ENCODE assay signal across 14 cellular contexts in the genomic region with DNA sequence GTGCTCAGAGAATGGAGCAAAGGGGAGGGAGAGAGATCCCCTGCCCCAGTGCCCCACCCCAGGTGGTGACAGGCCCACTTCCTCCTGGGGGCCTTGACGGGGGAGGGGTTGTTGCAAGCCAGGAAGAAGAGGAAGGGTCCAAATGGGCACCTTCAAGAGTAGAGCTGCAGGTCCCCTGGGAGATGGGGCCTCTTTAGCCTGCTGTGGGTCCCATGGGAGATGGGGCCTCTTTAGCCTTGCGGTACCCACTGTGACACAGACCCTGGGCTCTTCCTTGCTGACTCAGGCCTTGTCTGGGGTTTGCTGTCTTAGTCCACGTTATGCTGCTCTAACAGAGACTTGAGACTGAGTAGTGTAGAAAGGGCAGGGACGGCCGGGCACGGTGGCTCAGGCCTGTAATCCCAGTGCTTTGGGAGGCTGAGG. TPM values are rescaled to one million over a fixed set of nuclear protein-coding genes. Genes with fewer than 3 reads are reported as not detected.
A peak's percentile ranks its signal among the peaks of the same experiment; 100 is the strongest.
DNase-seq lines count a peak whose midpoint lies in the region; ATAC-seq and TF ChIP-seq lines count a peak whose summit lies in the region.
"Had no signal": no experiment of that assay in that cellular context is flagged by ENCODE, and none has a peak within 500 bp of the region (broad histone marks: within the 10 kb centered on the region; RNA-seq: fewer than 3 reads in every experiment).

No MANE protein-coding gene starts in this region.

- TF ChIP-seq CTCF in GM12865 (IDR thresholded peaks at IDR 0.05; ENCODE audit: insufficient read depth, low read depth, low read length, missing control alignments), result no peak
- no peak for TF ChIP-seq CTCF in IMR-90 (conservative IDR thresholded peaks at IDR 0.05; ENCODE audit: low read depth, low read length)
- no peak for TF ChIP-seq CTCF in brain microvascular endothelial cell (IDR thresholded peaks at IDR 0.05; ENCODE audit: low read depth, low read length, missing control alignments)

- BruUV-seq in IMR-90 (replicated peaks; lab: Mats Ljungman, UMichigan), result no TSS peak

- peaks cover 11 to 61% of the 10 kb centered on the region in 2 experiments; a peak in 3 of 4 replicates for H3K79me1 ChIP-seq in IMR-90 (ENCODE audit: low read depth in 1 of 2, low read length in 2 of 2)

- H3K4ac ChIP-seq in IMR-90 (ENCODE audit: low read depth, low read length), result peak overlapping the region; percentile 16; the same call in 1 of the 2 replicates

- H4K91ac ChIP-seq in IMR-90 (ENCODE audit: insufficient read depth, low read depth, low read length), result no peak overlapping the region

- H2AFZ ChIP-seq in IMR-90 (replicated peaks; ENCODE audit: low read length, poor library complexity), result no peak overlapping the region

- H4K5ac ChIP-seq in IMR-90 (ENCODE audit: low read depth, low read length), result no peak overlapping the region

- no peaks in the 10 kb centered on the region for H3K27me3 ChIP-seq in IMR-90 (ENCODE audit: control insufficient read depth, insufficient read depth, low read length)
- H3K27me3 ChIP-seq in brain microvascular endothelial cell (replicated peaks), result no peaks in the 10 kb centered on the region
- H3K27me3 ChIP-seq in skeletal muscle tissue (ENCODE audit: control insufficient read depth in 3 of 3, insufficient read depth in 3 of 3, low read length in 3 of 3), result peaks cover 0 to 6% (median 0%) of the 10 kb centered on the region in 3 donors
- H3K27me3 ChIP-seq: sigmoid colon, suprapubic skin had no signal

- H3K14ac ChIP-seq in IMR-90 (replicated peaks; ENCODE audit: low read depth, low read length), result no peak overlapping the region

- H3K9ac ChIP-seq in IMR-90 (ENCODE audit: low read depth, low read length), result no peak overlapping the region
- H3K9ac ChIP-seq in skeletal muscle tissue (ENCODE audit: low read depth in 1 of 3, low read length in 3 of 3), result peak overlapping the region in 1 of 3 donors; percentile 63

- no peak overlapping the region for H3K56ac ChIP-seq in IMR-90 (ENCODE audit: extremely low read depth, insufficient read depth, low read length)

- TF ChIP-seq RAD21 in IMR-90 (IDR thresholded peaks at IDR 0.05; ENCODE audit: low read length), result no peak

- H4K8ac ChIP-seq in IMR-90 (ENCODE audit: low read depth in 2 of 2, low read length in 2 of 2), result no peak overlapping the region

- H3K27ac ChIP-seq in IMR-90 (ENCODE audit: insufficient read depth, low read length), result no peak overlapping the region
- peak overlapping the region; percentile 50 for H3K27ac ChIP-seq in brain microvascular endothelial cell
- H3K27ac ChIP-seq in skeletal muscle tissue (ENCODE audit: low read depth, low read length), result peak overlapping the region; percentile 34
- H3K27ac ChIP-seq: WERI-Rb-1 had no signal

- dilution Hi-C loops in IMR-90 (cut with HindIII; ENCODE audit: low sequenced_read_pairs, unreplicated experiment), result no loop called here

- H3K18ac ChIP-seq in IMR-90 (ENCODE audit: low read depth, low read length), result no peak overlapping the region

- in situ Hi-C loops in IMR-90 (cut with MboI; ENCODE audit: low sequenced_read_pairs) (no loop called here), brain microvascular endothelial cell (cut with HindIII; ENCODE audit: low pct_ligation_motif_present, low sequenced_read_pairs) (no loop called here)

- POLR2A ChIA-PET in IMR-90 (lab: Charles Lee; ENCODE audit: unreplicated experiment), result no interaction called here

- H2BK20ac ChIP-seq in IMR-90 (ENCODE audit: low read depth, low read length), result no peak overlapping the region

- H2AK9ac ChIP-seq in IMR-90 (replicated peaks; ENCODE audit: low read depth, low read length, poor library complexity), result no peak overlapping the region

- no peak overlapping the region for H3K23ac ChIP-seq in IMR-90 (ENCODE audit: low read depth, low read length)

- no peak overlapping the region for H2BK15ac ChIP-seq in IMR-90 (ENCODE audit: low read depth, low read length)

- intact Hi-C loops in IMR-90 (cut with micrococcal nuclease), result no loop called here

- peak overlapping the region; percentile 8; the same call in 1 of the 2 replicates for H2AK5ac ChIP-seq in IMR-90 (ENCODE audit: low read depth, low read length)

- H3K4me3 ChIP-seq in GM12865 (ENCODE audit: low read depth, low read length) (no peak overlapping the region), IMR-90 (ENCODE audit: insufficient read depth, low read depth, low read length) (no peak overlapping the region), brain microvascular endothelial cell (ENCODE audit: low read depth, low read length) (no peak overlapping the region), skeletal muscle tissue (ENCODE audit: low read length in 3 of 3) (peak overlapping the region in 2 of 3 donors; percentile 83 to 86)
- H3K4me3 ChIP-seq: HAP-1, sigmoid colon, suprapubic skin had no signal

- no peak overlapping the region for H3K4me2 ChIP-seq in IMR-90 (ENCODE audit: low read depth, low read length)

- no CpG with 5 or more reads among the region's 6 CpGs for WGBS in IMR-90 (ENCODE audit: extremely low coverage in 2 of 2, insufficient read length in 1 of 2), 2 experiments

- no peak for TF ChIP-seq POLR2A in IMR-90 (IDR thresholded peaks at IDR 0.05; ENCODE audit: low read depth, low read length)

- ATAC-seq in IMR-90 (ENCODE audit: low read depth) (peak; percentile 7; the same call in 1 of the 2 replicates), HG03469 (IDR thresholded peaks at IDR 0.05; ENCODE audit: unreplicated experiment) (no peak), GM21390 (IDR thresholded peaks at IDR 0.05; ENCODE audit: unreplicated experiment) (no peak), GM21576 (IDR thresholded peaks at IDR 0.05; ENCODE audit: unreplicated experiment) (no peak)

- H3K9me3 ChIP-seq in IMR-90 (ENCODE audit: control insufficient read depth, insufficient read depth, low read length) (no peaks in the 10 kb centered on the region), skeletal muscle tissue (ENCODE audit: control insufficient read depth in 3 of 3, low read length in 3 of 3) (no peaks in the 10 kb centered on the region)
- H3K9me3 ChIP-seq: HAP-1, sigmoid colon, suprapubic skin had no signal

- H3K9me1 ChIP-seq in IMR-90 (ENCODE audit: insufficient read depth, low read length), result peaks cover 14% of the 10 kb centered on the region

- DNase-seq in GM12865 (ENCODE audit: low read depth) (peak; percentile 77), IMR-90 (peak; percentile 15), brain microvascular endothelial cell (peak; percentile 72)
- DNase-seq: foreskin fibroblast, NCI-H146, sigmoid colon, WERI-Rb-1 had no signal

- H2BK120ac ChIP-seq in IMR-90 (ENCODE audit: low read depth, low read length), result no peak overlapping the region

- CTCF ChIA-PET in IMR-90 (lab: Yijun Ruan, JAX), result no interaction called here

- H4K20me1 ChIP-seq in IMR-90 (ENCODE audit: insufficient read depth, low read length), result peaks cover 33% of the 10 kb centered on the region

- H3K36me3 ChIP-seq in IMR-90 (ENCODE audit: control insufficient read depth, insufficient read depth, low read length) (peaks cover 62% of the 10 kb centered on the region), brain microvascular endothelial cell (replicated peaks) (peaks cover 62% of the 10 kb centered on the region), skeletal muscle tissue (ENCODE audit: control insufficient read depth in 3 of 3, insufficient read depth in 3 of 3, low read length in 3 of 3) (peaks cover 36 to 49% (median 46%) of the 10 kb centered on the region in 3 donors)

- H2BK5ac ChIP-seq in IMR-90 (ENCODE audit: low read depth, low read length, poor library complexity, severe bottlenecking), result no peak overlapping the region

- peaks cover 12% of the 10 kb centered on the region for H3K4me1 ChIP-seq in IMR-90 (ENCODE audit: control insufficient read depth, insufficient read depth, low read length)
- H3K4me1 ChIP-seq in skeletal muscle tissue (ENCODE audit: control insufficient read depth in 3 of 3, insufficient read depth in 3 of 3, low read length in 3 of 3), result peaks cover 14 to 32% (median 27%) of the 10 kb centered on the region in 3 donors
- H3K4me1 ChIP-seq: HAP-1 had no signal

TF ChIP-seq in IMR-90, 13 proteins besides CTCF, POLR2A, EP300 and RAD21:
- TF ChIP-seq MAFK (IDR thresholded peaks at IDR 0.05; ENCODE audit: low read depth, low read length) (peak; percentile 33), SMC3 (IDR thresholded peaks at IDR 0.05; ENCODE audit: low read depth, low read length) (no peak)

RNA-seq across cellular contexts. Expression of a gene that starts 9.6 kb away (rescaled TPM):
- total RNA-seq in IMR-90 (2012; rRNA removed) (9.7 and 11.4 TPM in 2 replicates), skeletal muscle tissue (2.1 TPM)
- polyA plus RNA-seq in IMR-90 (2012; rRNA removed), result 22.9 and 28.4 TPM in 2 replicates
- 17.3 and 37.9 TPM in 2 replicates for polyA plus RNA-seq in IMR-90 (2012; cell fraction: cytosol; rRNA removed)
- 14.3 and 42.3 TPM in 2 replicates for polyA plus RNA-seq in IMR-90 (2012; cell fraction: nucleus; rRNA removed; ENCODE audit: low replicate concordance)

RNA-seq across cellular contexts. Expression of a gene that starts 12.8 kb away (rescaled TPM):
- total RNA-seq in IMR-90 (2012; rRNA removed), result 36.7 and 36.9 TPM in 2 replicates
- polyA plus RNA-seq in IMR-90 (2012; rRNA removed), result 65.1 and 66.0 TPM in 2 replicates
- polyA plus RNA-seq in IMR-90 (2012; cell fraction: cytosol; rRNA removed), result 38.5 and 59.2 TPM in 2 replicates
- 43.4 and 76.9 TPM in 2 replicates for polyA plus RNA-seq in IMR-90 (2012; cell fraction: nucleus; rRNA removed; ENCODE audit: low replicate concordance)
- total RNA-seq in skeletal muscle tissue, result 33.9 TPM

RNA-seq across cellular contexts. Expression of a gene that starts 16.9 kb away (rescaled TPM):
- total RNA-seq in IMR-90 (2012; rRNA removed), result not detected in 2 replicates
- not detected in 2 replicates for polyA plus RNA-seq in IMR-90 (2012; rRNA removed)
- not detected in 2 replicates for polyA plus RNA-seq in IMR-90 (2012; cell fraction: cytosol; rRNA removed)
- polyA plus RNA-seq in IMR-90 (2012; cell fraction: nucleus; rRNA removed; ENCODE audit: low replicate concordance), result 0.09 TPM in 1 of 2 replicates, not detected in the other
- total RNA-seq in skeletal muscle tissue, result not detected
- total RNA-seq: dermis microvascular lymphatic vessel endothelial cell, sigmoid colon had no signal
- polyA plus RNA-seq: sigmoid colon had no signal

RNA-seq across cellular contexts. Expression of a gene that starts 26.9 kb away (rescaled TPM):
- total RNA-seq in IMR-90 (2012; rRNA removed) (236 and 237 TPM in 2 replicates), skeletal muscle tissue (97.1 TPM)
- 529 and 613 TPM in 2 replicates for polyA plus RNA-seq in IMR-90 (2012; rRNA removed)
- polyA plus RNA-seq in IMR-90 (2012; cell fraction: cytosol; rRNA removed), result 396 and 719 TPM in 2 replicates
- 295 and 529 TPM in 2 replicates for polyA plus RNA-seq in IMR-90 (2012; cell fraction: nucleus; rRNA removed; ENCODE audit: low replicate concordance)

RNA-seq across cellular contexts. Expression of a gene that starts 34.1 kb away (rescaled TPM):
- total RNA-seq in IMR-90 (2012; rRNA removed), result not detected in 2 replicates
- polyA plus RNA-seq in IMR-90 (2012; rRNA removed), result 0.15 and 0.39 TPM in 2 replicates
- polyA plus RNA-seq in IMR-90 (2012; cell fraction: cytosol; rRNA removed), result 0.37 and 1.8 TPM in 2 replicates
- 2.9 and 4.1 TPM in 2 replicates for polyA plus RNA-seq in IMR-90 (2012; cell fraction: nucleus; rRNA removed; ENCODE audit: low replicate concordance)
- 2.1 TPM for total RNA-seq in skeletal muscle tissue

Comparison
In these comparisons a context has a peak if more than half of its experiments do, and no peak if none do; other contexts are left out.
1. DNase-seq: peak in every context shown above with its lines; median percentile 77 in GM12865; 72 in brain microvascular endothelial cell; 15 in IMR-90.
2. H3K4me3 ChIP-seq: peak in skeletal muscle tissue (2 of 3); none in GM12865 (single experiment), IMR-90 (single experiment) and brain microvascular endothelial cell (single experiment).